Comparison of ENCODE assay signal across 8 cellular contexts in genomic region chr6:62285612-62286469, GRCh38. TPM values are rescaled to one million over a fixed set of nuclear protein-coding genes. Genes with fewer than 3 reads are reported as not detected.
DNase-seq lines count a peak whose midpoint lies in the region; ATAC-seq and TF ChIP-seq lines count a peak whose summit lies in the region.

Gene KHDRBS2 (minus strand): TSS chr6:62286225.

- no peaks in the 10 kb centered on the region for H3K4me1 ChIP-seq in RWPE2 (ENCODE audit: insufficient read depth, poor library complexity, severe bottlenecking)
- peaks cover 0 to 15% (median 10%) of the 10 kb centered on the region in 4 donors for H3K4me1 ChIP-seq in tibial artery

- no peaks in the 10 kb centered on the region for H3K36me3 ChIP-seq in GM06990 (ENCODE audit: control insufficient read depth, insufficient read depth, low read length)
- no peaks in the 10 kb centered on the region for H3K36me3 ChIP-seq in RWPE2 (ENCODE audit: low read depth)
- no peaks in the 10 kb centered on the region for H3K36me3 ChIP-seq in tibial artery

- H3K27me3 ChIP-seq in GM06990 (replicated peaks; ENCODE audit: control insufficient read depth, insufficient read depth, low read length) (peaks cover 3% of the 10 kb centered on the region), RWPE2 (ENCODE audit: insufficient read depth, poor library complexity, severe bottlenecking) (peaks cover 41% of the 10 kb centered on the region), tibial artery (peaks cover 0 to 14% of the 10 kb centered on the region in 2 donors)

- H3K9me3 ChIP-seq in RWPE2 (ENCODE audit: severe bottlenecking) (peaks cover 1% of the 10 kb centered on the region), tibial artery (no peaks in the 10 kb centered on the region)

- H3K27ac ChIP-seq in RWPE2 (ENCODE audit: poor library complexity, severe bottlenecking) (no peak within 1 kb of the TSS), tibial artery (no peak within 1 kb of the TSS)

- intact Hi-C loops in tibial artery (cut with DNase I; ENCODE audit: low total_unique reads) = no loop called here

- peak within 1 kb of the TSS; percentile 38 for H3K4me3 ChIP-seq in GM06990 (replicated peaks; ENCODE audit: low read depth, low read length)
- H3K4me3 ChIP-seq in RWPE2 (ENCODE audit: severe bottlenecking) = no peak within 1 kb of the TSS
- H3K4me3 ChIP-seq in epithelial cell of proximal tubule (ENCODE audit: low read depth, low read length) = peak within 1 kb of the TSS; percentile 51
- H3K4me3 ChIP-seq in tibial artery = peak within 1 kb of the TSS; percentile 31 to 46

- no peak for TF ChIP-seq CTCF in GM06990 (IDR thresholded peaks at IDR 0.05; ENCODE audit: insufficient read depth, low read length, poor library complexity, severe bottlenecking)
- no peak for TF ChIP-seq CTCF in RWPE2 (IDR thresholded peaks at IDR 0.05; ENCODE audit: poor library complexity, severe bottlenecking)
- TF ChIP-seq CTCF in epithelial cell of proximal tubule (conservative IDR thresholded peaks at IDR 0.05; ENCODE audit: low read depth, low read length) = no peak
- no peak for TF ChIP-seq CTCF in tibial artery (IDR thresholded peaks at IDR 0.05)

- DNase-seq in GM06990 (ENCODE audit: extremely low read depth, insufficient read length) (peak; percentile 71), RWPE2 (ENCODE audit: low spot score) (peak; percentile 45), epithelial cell of proximal tubule (ENCODE audit: low read depth) (no peak), middle frontal gyrus (ENCODE audit: extremely low spot score, low spot score) (peak; percentile 83), tibial artery (peak; percentile 70 to 86), NCI-H2196 (lab: John Stamatoyannopoulos, UW; ENCODE audit: unreplicated experiment) (no peak)

- peak; percentile 100 for ATAC-seq in GM21390 (IDR thresholded peaks at IDR 0.05; ENCODE audit: unreplicated experiment)
- ATAC-seq in HG03571 (IDR thresholded peaks at IDR 0.05; ENCODE audit: unreplicated experiment) = peak; percentile 100
- ATAC-seq in RWPE2 (ENCODE audit: low read depth) = peak; percentile 94

RNA-seq across cellular contexts. Expression of gene KHDRBS2, which starts in this region (rescaled TPM):
- total RNA-seq in epithelial cell of proximal tubule = 0.22 TPM in 1 of 2 replicates, not detected in the other

Comparison
In these comparisons a context has a peak if more than half of its experiments do, and no peak if none do; other contexts are left out.
1. DNase-seq: peak in GM06990 (single experiment), RWPE2 (single experiment), middle frontal gyrus (single experiment) and tibial artery (2 of 2); none in epithelial cell of proximal tubule (single experiment) and NCI-H2196 (single experiment).
2. Peak in every context shown above with its lines, with median percentiles within 50 percentile points of each other: ATAC-seq.